In the genomic region with DNA sequence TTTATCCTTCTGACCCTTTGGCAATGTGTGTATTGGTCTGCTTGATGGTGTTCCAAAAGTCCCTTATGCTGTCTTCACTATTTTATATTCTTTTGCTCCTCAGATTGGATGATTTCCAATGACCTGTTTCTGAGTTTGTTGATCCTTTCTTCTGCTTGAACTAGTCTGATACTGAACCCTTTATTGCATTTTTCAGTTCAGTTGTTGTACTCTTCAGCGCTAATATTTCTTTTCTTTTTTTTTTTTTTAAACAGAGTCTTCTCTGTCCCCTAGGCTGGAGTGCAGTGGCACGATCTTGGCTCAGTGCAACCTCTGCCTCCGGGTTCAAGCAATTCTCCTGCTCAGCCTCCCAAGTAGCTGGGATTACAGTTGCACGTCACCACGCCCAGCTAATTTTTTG, we compare ENCODE assay signal across 33 cellular contexts.
"Had no signal": no experiment of that assay in that cellular context is flagged by ENCODE, and none has a peak within 500 bp of the region (broad histone marks: within the 10 kb centered on the region; RNA-seq: fewer than 3 reads in every experiment).

No MANE protein-coding gene starts in this region.

- H3K27me3 ChIP-seq: adrenal gland, ascending aorta, body of pancreas, brain microvascular endothelial cell, breast epithelium, cardiac muscle cell had no signal

- H3K36me3 ChIP-seq: adrenal gland, ascending aorta, brain microvascular endothelial cell, breast epithelium, cardiac muscle cell had no signal

- H3K4me1 ChIP-seq: adrenal gland, ascending aorta, body of pancreas, breast epithelium had no signal

- H3K27ac ChIP-seq: adrenal gland, ascending aorta, body of pancreas, brain microvascular endothelial cell, breast epithelium, cardiac muscle cell had no signal

- H3K4me3 ChIP-seq: adrenal gland, ascending aorta, body of pancreas, breast epithelium, cardiac muscle cell had no signal

- ATAC-seq: activated naive CD4-positive, alpha-beta T cell treated with anti-CD3 and anti-CD28 coated beads, Interleukin-2, amount 50 U/mL, for 72 hours; activated naive CD8-positive, alpha-beta T cell treated with anti-CD3 and anti-CD28 coated beads, Interleukin-2, amount 50 U/mL, for 24 hours; activated T-cell treated with anti-CD3 and anti-CD28 coated beads, Interleukin-2, amount 50 U/mL, for 4 hours; activated T-cell treated with anti-CD3 and anti-CD28 coated beads, Interleukin-2, amount 50 U/mL, for 72 hours; activated T-helper 17 cell treated with anti-CD3 and anti-CD28 coated beads, Interleukin-2, amount 50 U/mL, for 72 hours; body of pancreas had no signal

- DNase-seq: activated effector memory CD4-positive, alpha-beta T cell treated with anti-CD3 and anti-CD28 coated beads, Interleukin-2, amount 50 U/mL, for 16 hours; activated effector memory CD4-positive, alpha-beta T cell treated with Interleukin-2 at 50 U/mL for 16 hours; activated gamma-delta T cell; activated gamma-delta T cell treated with Interleukin-2 at 50 U/mL for 16 hours; activated naive CD4-positive, alpha-beta T cell; activated naive CD4-positive, alpha-beta T cell treated with anti-CD3 and anti-CD28 coated beads for 36 hours; activated naive CD4-positive, alpha-beta T cell treated with anti-CD3 and anti-CD28 coated beads, Interleukin-2, amount 10 ng/mL, durations not matched to agents 7 days and 5 days; activated naive CD4-positive, alpha-beta T cell treated with anti-CD3 and anti-CD28 coated beads, Interleukin-2, amount 50 U/mL, for 16 hours; activated naive CD4-positive, alpha-beta T cell treated with Interleukin-2 at 50 U/mL for 16 hours; activated naive CD8-positive, alpha-beta T cell treated with anti-CD3 and anti-CD28 coated beads for 36 hours; activated naive CD8-positive, alpha-beta T cell treated with anti-CD3 and anti-CD28 coated beads, Interleukin-2, amount 10 ng/mL, durations not matched to agents 7 days and 5 days; activated naive CD8-positive, alpha-beta T cell treated with anti-CD3 and anti-CD28 coated beads, Interleukin-2, amount 50 U/mL, for 24 hours; activated T-cell treated with anti-CD3 and anti-CD28 coated beads, Interleukin-2, amount 50 U/mL, for 24 hours; activated T-cell treated with anti-CD3 and anti-CD28 coated beads, Interleukin-2, amount 50 U/mL, for 4 hours; activated T-cell treated with anti-CD3 and anti-CD28 coated beads, Interleukin-2, amount 50 U/mL, for 48 hours; activated T-cell treated with anti-CD3 and anti-CD28 coated beads, Interleukin-2, amount 50 U/mL, for 72 hours; adrenal gland; amniotic stem cell; amygdala; anterior cingulate cortex; aorta; body of pancreas; brain microvascular endothelial cell; caudate nucleus; central memory CD4-positive, alpha-beta T cell; cerebellar nuclear complex had no signal

- FAIRE-seq: astrocyte, bronchial epithelial cell had no signal
